19 cellular contexts compared by ENCODE assay signal in genomic region chr17:82939213-82940030, GRCh38.
DNase-seq lines count a peak whose midpoint lies in the region; ATAC-seq and TF ChIP-seq lines count a peak whose summit lies in the region.
"Had no signal": no experiment of that assay in that cellular context is flagged by ENCODE, and none has a peak within 500 bp of the region (broad histone marks: within the 10 kb centered on the region; RNA-seq: fewer than 3 reads in every experiment).

No MANE protein-coding gene starts in this region.

- 94 to 98% methylated on average over 22 to 29 of the region's 29 CpGs for WGBS in endodermal cell (ENCODE audit: insufficient coverage in 1 of 2, insufficient read length in 1 of 2), 2 experiments

- H3K27ac Mint-ChIP-seq in endodermal cell: peak overlapping the region; percentile 30

- no peak for ATAC-seq in omental fat pad (ENCODE audit: low FRiP score)
- no peak for ATAC-seq in HG03469 (IDR thresholded peaks at IDR 0.05; ENCODE audit: unreplicated experiment)
- ATAC-seq: gastroesophageal sphincter, left colon had no signal

- no peaks in the 10 kb centered on the region for H3K4me1 Mint-ChIP-seq in endodermal cell

- no peak overlapping the region for H3K4me3 Mint-ChIP-seq in endodermal cell
- H3K4me3 Mint-ChIP-seq: T-helper 2 cell treated with Interferon-gamma antibody and Interleukin-4, amounts not matched to agents 5 μg/mL and 100 μg/mL, for 36 hours had no signal

- CTCF ChIA-PET in RWPE1 (lab: Yijun Ruan, JAX): no interaction called here

- H3K4me1 ChIP-seq in BLaER1 (peaks cover 48% of the 10 kb centered on the region), endodermal cell (ENCODE audit: control insufficient read depth, insufficient read depth, low read length) (no peaks in the 10 kb centered on the region)
- H3K4me1 ChIP-seq: breast epithelium, gastroesophageal sphincter, pancreas, SJSA1 had no signal

- POLR2A ChIA-PET in RWPE1 (lab: Yijun Ruan, JAX; ENCODE audit: low non-redundant PET): no interaction called here

- no peak for TF ChIP-seq CTCF in endodermal cell (conservative IDR thresholded peaks at IDR 0.05)
- no peak for TF ChIP-seq CTCF in omental fat pad (IDR thresholded peaks at IDR 0.05)
- TF ChIP-seq CTCF in RWPE1 (conservative IDR thresholded peaks at IDR 0.05; ENCODE audit: low read depth): no peak

- peak; percentile 39 for DNase-seq in NCI-H2029 (lab: John Stamatoyannopoulos, UW)
- no peak for DNase-seq in NCI-H2029 treated with DMSO at 0.1 percent for 48 hours (lab: John Stamatoyannopoulos, UW)
- DNase-seq in endodermal cell: no peak
- DNase-seq in omental fat pad (ENCODE audit: low spot score): peak; percentile 17
- no peak for DNase-seq in RWPE1 (ENCODE audit: low spot score)
- no peak for DNase-seq in CD1c-positive myeloid dendritic cell (ENCODE audit: extremely low spot score)
- DNase-seq: activated CD4-positive, alpha-beta T cell treated with anti-CD3 and anti-CD28 coated beads for 1 hour; NCI-H187 treated with DMSO at 0.1 percent for 48 hours; stimulated activated CD8-positive, alpha-beta memory T cell treated with anti-CD3 and anti-CD28 coated beads, Interleukin-4, amount 100 ng/mL, for 48 hours had no signal

- H3K9ac ChIP-seq in BLaER1: no peak overlapping the region
- H3K9ac ChIP-seq in endodermal cell (ENCODE audit: extremely low read depth, low read length, poor library complexity, severe bottlenecking): no peak overlapping the region

- H3K36me3 Mint-ChIP-seq in endodermal cell (ENCODE audit: low read depth): peaks cover 70% of the 10 kb centered on the region

- H3K27me3 Mint-ChIP-seq in endodermal cell (ENCODE audit: insufficient read depth): no peaks in the 10 kb centered on the region

- H3K4me2 ChIP-seq in BLaER1: peak overlapping the region; percentile 64
- H3K4me2 ChIP-seq: smooth muscle cell had no signal

- peaks cover 33% of the 10 kb centered on the region; the same call in 1 of the 2 replicates for H4K20me1 ChIP-seq in BLaER1

- H3K4me3 ChIP-seq in BLaER1: no peak overlapping the region
- no peak overlapping the region for H3K4me3 ChIP-seq in endodermal cell (ENCODE audit: low read length)
- H3K4me3 ChIP-seq: breast epithelium, gastroesophageal sphincter, pancreas, SJSA1, smooth muscle cell had no signal

- H3K9me3 ChIP-seq in BLaER1 (peaks cover 24% of the 10 kb centered on the region), endodermal cell (ENCODE audit: control insufficient read depth, low read length) (peaks cover 15% of the 10 kb centered on the region)
- H3K9me3 ChIP-seq: pancreas had no signal

- H3K27me3 ChIP-seq in BLaER1 (no peaks in the 10 kb centered on the region), endodermal cell (ENCODE audit: control insufficient read depth, insufficient read depth, low read length, poor library complexity, severe bottlenecking) (no peaks in the 10 kb centered on the region)
- H3K27me3 ChIP-seq: breast epithelium, gastroesophageal sphincter, pancreas, SJSA1 had no signal

- H3K36me3 ChIP-seq in BLaER1 (peaks cover 97% of the 10 kb centered on the region), endodermal cell (ENCODE audit: control insufficient read depth, insufficient read depth, low read length) (peaks cover 52% of the 10 kb centered on the region)
- H3K36me3 ChIP-seq: breast epithelium had no signal

- H3K9me3 Mint-ChIP-seq in endodermal cell: peaks cover 21% of the 10 kb centered on the region

- H3K27ac ChIP-seq in BLaER1 (no peak overlapping the region), endodermal cell (ENCODE audit: low read depth, low read length) (no peak overlapping the region), RWPE1 (no peak overlapping the region)
- H3K27ac ChIP-seq: 22Rv1, breast epithelium, gastroesophageal sphincter, pancreas, SJSA1 had no signal

Comparison
In these comparisons a context has a peak if more than half of its experiments do, and no peak if none do; other contexts are left out.
1. DNase-seq: peak in NCI-H2029 (single experiment) and omental fat pad (single experiment); none in NCI-H2029 treated with DMSO at 0.1 percent for 48 hours (single experiment), endodermal cell (single experiment), RWPE1 (single experiment) and CD1c-positive myeloid dendritic cell (single experiment).